In the genomic region with DNA sequence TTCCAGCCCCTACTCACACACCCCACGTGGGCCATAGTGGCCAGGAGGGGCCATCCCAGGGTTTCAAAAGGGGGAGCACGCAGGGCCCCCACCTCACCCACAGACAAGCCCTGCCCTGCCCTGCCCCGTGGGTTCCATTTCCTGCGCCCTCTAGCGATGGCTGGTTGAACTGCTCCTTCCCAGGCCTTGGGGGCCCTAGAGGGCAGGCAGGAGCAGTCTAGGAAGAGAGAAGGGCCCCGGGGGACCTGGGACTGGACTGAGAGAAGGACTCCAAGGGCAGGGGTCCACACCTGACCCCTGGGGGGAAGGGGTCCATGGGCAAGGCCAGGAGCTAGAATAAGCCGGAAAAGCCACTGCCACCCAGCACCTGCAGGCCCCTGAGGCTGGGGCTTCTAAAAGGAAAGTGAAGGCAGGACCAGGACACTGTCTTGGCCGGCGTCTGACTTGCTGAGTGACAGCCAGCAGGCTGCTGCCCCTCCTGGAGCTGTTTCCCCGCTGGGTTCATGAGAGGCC, we compare ENCODE assay signal across 9 cellular contexts. TPM values are rescaled to one million over a fixed set of nuclear protein-coding genes. Genes with fewer than 3 reads are reported as not detected.
DNase-seq lines count a peak whose midpoint lies in the region; ATAC-seq and TF ChIP-seq lines count a peak whose summit lies in the region.
"Had no signal": no experiment of that assay in that cellular context is flagged by ENCODE, and none has a peak within 500 bp of the region (broad histone marks: within the 10 kb centered on the region; RNA-seq: fewer than 3 reads in every experiment).

No MANE protein-coding gene starts in this region.

- H3K27me3 ChIP-seq in GM23338 (ENCODE audit: insufficient read depth): peaks cover 42% of the 10 kb centered on the region
- no peaks in the 10 kb centered on the region for H3K27me3 ChIP-seq in lung (ENCODE audit: control insufficient read depth, insufficient read depth)

- no peaks in the 10 kb centered on the region for H3K36me3 Mint-ChIP-seq in GM23338 (ENCODE audit: low read depth)

- no peaks in the 10 kb centered on the region for H3K9me3 Mint-ChIP-seq in GM23338

- H3K27me3 Mint-ChIP-seq in GM23338 (ENCODE audit: insufficient read depth, low read depth, poor library complexity): peaks cover 35% of the 10 kb centered on the region

- H3K4me2 ChIP-seq in GM23338: no peak overlapping the region
- H3K4me2 ChIP-seq: BLaER1 treated with 17β-estradiol and CSF1 and Interleukin-3, amounts not matched to agents 10 nM and 100 nM had no signal

- no peak overlapping the region for H3K27ac ChIP-seq in GM23338 (ENCODE audit: low read depth)
- H3K27ac ChIP-seq in caudate nucleus (ENCODE audit: low read depth, low read length): no peak overlapping the region
- H3K27ac ChIP-seq in lung (ENCODE audit: low read depth in 1 of 2, low read length in 1 of 2): no peak overlapping the region
- H3K27ac ChIP-seq: BLaER1 treated with 17β-estradiol and CSF1 and Interleukin-3, amounts not matched to agents 10 nM and 100 nM had no signal

- H3K9me2 ChIP-seq in GM23338 (ENCODE audit: insufficient read depth): no peaks in the 10 kb centered on the region

- no peak overlapping the region for H2AFZ ChIP-seq in GM23338

- peak; percentile 88 for ATAC-seq in GM23338
- ATAC-seq in lung (ENCODE audit: insufficient read depth, low FRiP score): no peak

- WGBS in lung, 2 donors: 16 to 24% methylated on average over 10 of the region's 10 CpGs

- peak; percentile 35 for DNase-seq in NCI-H1436 (lab: John Stamatoyannopoulos, UW)
- DNase-seq in NCI-H1436 treated with DMSO at 0.1 percent for 48 hours (lab: John Stamatoyannopoulos, UW): no peak
- DNase-seq in GM23338 (ENCODE audit: low spot score): peak; percentile 81
- DNase-seq in Kasumi-1 (lab: John Stamatoyannopoulos, UW): peak; percentile 25 to 35
- peak; percentile 38 for DNase-seq in activated CD4-positive, CD25-positive, alpha-beta regulatory T cell treated with anti-CD3 and anti-CD28 coated beads, Interleukin-2, amount 50 U/mL, for 16 hours (ENCODE audit: low read depth, low spot score)
- peak in 41 of 61 donors; percentile 9 to 67 (median 42) for DNase-seq in caudate nucleus (lab: John Stamatoyannopoulos, UW)
- peak; percentile 67 for DNase-seq in lung (ENCODE audit: low spot score)
- peak; percentile 50 for DNase-seq in stimulated activated CD8-positive, alpha-beta memory T cell treated with anti-CD3 and anti-CD28 coated beads, Interleukin-4, amount 100 ng/mL, for 24 hours (ENCODE audit: low read depth)

- H3K36me3 ChIP-seq in GM23338 (ENCODE audit: insufficient read depth) (no peaks in the 10 kb centered on the region), lung (ENCODE audit: control insufficient read depth in 2 of 2, insufficient read depth in 2 of 2, low read length in 2 of 2) (no peaks in the 10 kb centered on the region)
- H3K36me3 ChIP-seq: BLaER1 treated with 17β-estradiol and CSF1 and Interleukin-3, amounts not matched to agents 10 nM and 100 nM had no signal

- H3K79me2 ChIP-seq in GM23338 (replicated peaks; ENCODE audit: insufficient read depth): no peaks in the 10 kb centered on the region

- H3K9me3 ChIP-seq in lung (ENCODE audit: control insufficient read depth in 2 of 2, insufficient read depth in 1 of 2, low read length in 1 of 2): peaks cover 0 to 3% of the 10 kb centered on the region in 2 donors
- H3K9me3 ChIP-seq: BLaER1 treated with 17β-estradiol and CSF1 and Interleukin-3, amounts not matched to agents 10 nM and 100 nM had no signal

- no peaks in the 10 kb centered on the region for H3F3A ChIP-seq in GM23338 (replicated peaks; ENCODE audit: low read depth)

- peaks cover 9% of the 10 kb centered on the region for H3K4me1 Mint-ChIP-seq in GM23338

- no peak overlapping the region for H3K4me3 Mint-ChIP-seq in GM23338

- no peaks in the 10 kb centered on the region; the same call in 1 of the 2 replicates for H4K20me1 ChIP-seq in GM23338 (replicated peaks; ENCODE audit: insufficient read depth)

- H3K27ac Mint-ChIP-seq in GM23338: no peak overlapping the region

- H3K4me3 ChIP-seq in GM23338 (no peak overlapping the region), lung (no peak overlapping the region)
- H3K4me3 ChIP-seq: BLaER1 treated with 17β-estradiol and CSF1 and Interleukin-3, amounts not matched to agents 10 nM and 100 nM had no signal

- peak; percentile 94 to 98 for TF ChIP-seq CTCF in GM23338 (conservative IDR thresholded peaks at IDR 0.05; ENCODE audit: low read depth in 2 of 2)
- TF ChIP-seq CTCF in lung (IDR thresholded peaks at IDR 0.05; ENCODE audit: control extremely low read depth, extremely low read depth): peak; percentile 70

- H3K4me1 ChIP-seq in GM23338 (ENCODE audit: insufficient read depth) (peaks cover 11% of the 10 kb centered on the region), lung (ENCODE audit: control insufficient read depth in 2 of 2, insufficient read depth in 2 of 2, low read length in 2 of 2) (peaks cover 0 to 2% of the 10 kb centered on the region in 2 donors)

TF ChIP-seq in GM23338, 12 proteins besides CTCF, POLR2A, EP300 and RAD21 (continues in another document):
- TF ChIP-seq CREB1 (CRISPR knock-in tag; IDR thresholded peaks at IDR 0.05; ENCODE audit: low read depth) (no peak), NANOG (IDR thresholded peaks at IDR 0.05; ENCODE audit: borderline replicate concordance) (no peak), JUNB (IDR thresholded peaks at IDR 0.05; ENCODE audit: unreplicated experiment) (no peak), ZNF331 (CRISPR knock-in tag; IDR thresholded peaks at IDR 0.05; ENCODE audit: low read depth) (no peak), ZNF114 (CRISPR knock-in tag; IDR thresholded peaks at IDR 0.05) (no peak)
- TF ChIP-seq, protein P1, sequence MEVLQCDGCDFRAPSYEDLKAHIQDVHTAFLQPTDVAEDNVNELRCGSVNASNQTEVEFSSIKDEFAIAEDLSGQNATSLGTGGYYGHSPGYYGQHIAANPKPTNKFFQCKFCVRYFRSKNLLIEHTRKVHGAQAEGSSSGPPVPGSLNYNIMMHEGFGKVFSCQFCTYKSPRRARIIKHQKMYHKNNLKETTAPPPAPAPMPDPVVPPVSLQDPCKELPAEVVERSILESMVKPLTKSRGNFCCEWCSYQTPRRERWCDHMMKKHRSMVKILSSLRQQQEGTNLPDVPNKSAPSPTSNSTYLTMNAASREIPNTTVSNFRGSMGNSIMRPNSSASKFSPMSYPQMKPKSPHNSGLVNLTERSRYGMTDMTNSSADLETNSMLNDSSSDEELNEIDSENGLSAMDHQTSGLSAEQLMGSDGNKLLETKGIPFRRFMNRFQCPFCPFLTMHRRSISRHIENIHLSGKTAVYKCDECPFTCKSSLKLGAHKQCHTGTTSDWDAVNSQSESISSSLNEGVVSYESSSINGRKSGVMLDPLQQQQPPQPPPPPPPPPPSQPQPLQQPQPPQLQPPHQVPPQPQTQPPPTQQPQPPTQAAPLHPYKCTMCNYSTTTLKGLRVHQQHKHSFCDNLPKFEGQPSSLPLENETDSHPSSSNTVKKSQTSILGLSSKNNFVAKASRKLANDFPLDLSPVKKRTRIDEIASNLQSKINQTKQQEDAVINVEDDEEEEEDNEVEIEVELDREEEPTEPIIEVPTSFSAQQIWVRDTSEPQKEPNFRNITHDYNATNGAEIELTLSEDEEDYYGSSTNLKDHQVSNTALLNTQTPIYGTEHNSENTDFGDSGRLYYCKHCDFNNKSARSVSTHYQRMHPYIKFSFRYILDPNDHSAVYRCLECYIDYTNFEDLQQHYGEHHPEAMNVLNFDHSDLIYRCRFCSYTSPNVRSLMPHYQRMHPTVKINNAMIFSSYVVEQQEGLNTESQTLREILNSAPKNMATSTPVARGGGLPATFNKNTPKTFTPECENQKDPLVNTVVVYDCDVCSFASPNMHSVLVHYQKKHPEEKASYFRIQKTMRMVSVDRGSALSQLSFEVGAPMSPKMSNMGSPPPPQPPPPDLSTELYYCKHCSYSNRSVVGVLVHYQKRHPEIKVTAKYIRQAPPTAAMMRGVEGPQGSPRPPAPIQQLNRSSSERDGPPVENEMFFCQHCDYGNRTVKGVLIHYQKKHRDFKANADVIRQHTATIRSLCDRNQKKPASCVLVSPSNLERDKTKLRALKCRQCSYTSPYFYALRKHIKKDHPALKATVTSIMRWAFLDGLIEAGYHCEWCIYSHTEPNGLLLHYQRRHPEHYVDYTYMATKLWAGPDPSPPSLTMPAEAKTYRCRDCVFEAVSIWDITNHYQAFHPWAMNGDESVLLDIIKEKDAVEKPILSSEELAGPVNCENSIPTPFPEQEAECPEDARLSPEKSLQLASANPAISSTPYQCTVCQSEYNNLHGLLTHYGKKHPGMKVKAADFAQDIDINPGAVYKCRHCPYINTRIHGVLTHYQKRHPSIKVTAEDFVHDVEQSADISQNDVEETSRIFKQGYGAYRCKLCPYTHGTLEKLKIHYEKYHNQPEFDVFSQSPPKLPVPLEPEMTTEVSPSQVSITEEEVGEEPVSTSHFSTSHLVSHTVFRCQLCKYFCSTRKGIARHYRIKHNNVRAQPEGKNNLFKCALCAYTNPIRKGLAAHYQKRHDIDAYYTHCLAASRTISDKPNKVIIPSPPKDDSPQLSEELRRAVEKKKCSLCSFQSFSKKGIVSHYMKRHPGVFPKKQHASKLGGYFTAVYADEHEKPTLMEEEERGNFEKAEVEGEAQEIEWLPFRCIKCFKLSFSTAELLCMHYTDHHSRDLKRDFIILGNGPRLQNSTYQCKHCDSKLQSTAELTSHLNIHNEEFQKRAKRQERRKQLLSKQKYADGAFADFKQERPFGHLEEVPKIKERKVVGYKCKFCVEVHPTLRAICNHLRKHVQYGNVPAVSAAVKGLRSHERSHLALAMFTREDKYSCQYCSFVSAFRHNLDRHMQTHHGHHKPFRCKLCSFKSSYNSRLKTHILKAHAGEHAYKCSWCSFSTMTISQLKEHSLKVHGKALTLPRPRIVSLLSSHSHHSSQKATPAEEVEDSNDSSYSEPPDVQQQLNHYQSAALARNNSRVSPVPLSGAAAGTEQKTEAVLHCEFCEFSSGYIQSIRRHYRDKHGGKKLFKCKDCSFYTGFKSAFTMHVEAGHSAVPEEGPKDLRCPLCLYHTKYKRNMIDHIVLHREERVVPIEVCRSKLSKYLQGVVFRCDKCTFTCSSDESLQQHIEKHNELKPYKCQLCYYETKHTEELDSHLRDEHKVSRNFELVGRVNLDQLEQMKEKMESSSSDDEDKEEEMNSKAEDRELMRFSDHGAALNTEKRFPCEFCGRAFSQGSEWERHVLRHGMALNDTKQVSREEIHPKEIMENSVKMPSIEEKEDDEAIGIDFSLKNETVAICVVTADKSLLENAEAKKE (CRISPR knock-in tag; IDR thresholded peaks at IDR 0.05): no peak

RNA-seq across cellular contexts. Expression of a gene that starts 10.1 kb away (rescaled TPM):
- 0.16 and 0.31 TPM in 2 replicates for total RNA-seq in GM23338 (2014; rRNA removed; shearing (Covaris generic))
- polyA plus RNA-seq in GM23338 (2016; fragmentation: Nextera tagmentation; extraction: Ambion mirVana) (0.05 and 0.07 TPM in 2 replicates), lung (1 to 10 TPM; 1.1 to 2.2 TPM)
- total RNA-seq in lung: 1 to 10 TPM; 2.6 to 4.7 TPM
